9 cellular contexts compared by ENCODE assay signal in genomic region chr9:129333613-129333960, GRCh38.
DNase-seq lines count a peak whose midpoint lies in the region; ATAC-seq and TF ChIP-seq lines count a peak whose summit lies in the region.
"Had no signal": no experiment of that assay in that cellular context is flagged by ENCODE, and none has a peak within 500 bp of the region (broad histone marks: within the 10 kb centered on the region; RNA-seq: fewer than 3 reads in every experiment).

No MANE protein-coding gene starts in this region.

- H3K36me3 ChIP-seq in ES-I3 (ENCODE audit: insufficient read depth, low read length), result no peaks in the 10 kb centered on the region
- no peaks in the 10 kb centered on the region for H3K36me3 ChIP-seq in cardiac muscle cell

- no peaks in the 10 kb centered on the region for H3K27me3 ChIP-seq in cardiac muscle cell

- H3K9me3 ChIP-seq in ES-I3 (ENCODE audit: control insufficient read depth, insufficient read depth, low read length) (no peaks in the 10 kb centered on the region), cardiac muscle cell (ENCODE audit: low read depth) (no peaks in the 10 kb centered on the region)

- peaks cover 24% of the 10 kb centered on the region for H3K4me1 ChIP-seq in ES-I3 (ENCODE audit: insufficient read depth, low read length)
- peaks cover 24% of the 10 kb centered on the region for H3K4me1 ChIP-seq in cardiac muscle cell (ENCODE audit: low read depth)

- H3K9me3 Mint-ChIP-seq in progenitor cell of endocrine pancreas (ENCODE audit: low read depth), result peaks cover 4% of the 10 kb centered on the region
- H3K9me3 Mint-ChIP-seq in stimulated activated naive B cell treated with anti-CD40 and anti-IgM and Interleukin-4, amounts not matched to agents 10 μg/mL and 1 μg/mL and 100 μg/mL, for 72 hours, result peaks cover 0 to 7% of the 10 kb centered on the region in 2 donors

- peak; percentile 87 for DNase-seq in SW480 (ENCODE audit: low spot score)
- no peak for DNase-seq in cardiac muscle cell (ENCODE audit: low read depth in 1 of 2, low spot score in 1 of 2)
- no peak for DNase-seq in progenitor cell of endocrine pancreas (ENCODE audit: low spot score, unreplicated experiment)
- DNase-seq in pons (ENCODE audit: low spot score), result no peak
- DNase-seq in stimulated activated naive B cell treated with anti-CD40 and anti-IgM and Interleukin-4, amounts not matched to agents 10 μg/mL and 1 μg/mL and 100 μg/mL, for 72 hours, result no peak
- no peak for DNase-seq in glomerular visceral epithelial cell (ENCODE audit: extremely low spot score)
- DNase-seq: NCI-H82 had no signal

- H3K36me3 Mint-ChIP-seq in progenitor cell of endocrine pancreas (ENCODE audit: insufficient read depth), result no peaks in the 10 kb centered on the region
- H3K36me3 Mint-ChIP-seq in stimulated activated naive B cell treated with anti-CD40 and anti-IgM and Interleukin-4, amounts not matched to agents 10 μg/mL and 1 μg/mL and 100 μg/mL, for 72 hours, result peaks cover 3% of the 10 kb centered on the region in 2 donors

- no peak overlapping the region for H3K4me3 ChIP-seq in cardiac muscle cell

- peak overlapping the region; percentile 93 for H3K27ac ChIP-seq in cardiac muscle cell

- no peak for TF ChIP-seq CTCF in cardiac muscle cell (IDR thresholded peaks at IDR 0.05; ENCODE audit: low read depth, low read length)
- no peak for TF ChIP-seq CTCF in progenitor cell of endocrine pancreas (IDR thresholded peaks at IDR 0.05; ENCODE audit: unreplicated experiment)

- peaks cover 4% of the 10 kb centered on the region for H3K27me3 Mint-ChIP-seq in progenitor cell of endocrine pancreas
- peaks cover 22 to 36% of the 10 kb centered on the region in 2 donors for H3K27me3 Mint-ChIP-seq in stimulated activated naive B cell treated with anti-CD40 and anti-IgM and Interleukin-4, amounts not matched to agents 10 μg/mL and 1 μg/mL and 100 μg/mL, for 72 hours

- peaks cover 22% of the 10 kb centered on the region for H3K4me1 Mint-ChIP-seq in progenitor cell of endocrine pancreas (ENCODE audit: low read depth)
- peaks cover 8 to 24% of the 10 kb centered on the region in 2 donors for H3K4me1 Mint-ChIP-seq in stimulated activated naive B cell treated with anti-CD40 and anti-IgM and Interleukin-4, amounts not matched to agents 10 μg/mL and 1 μg/mL and 100 μg/mL, for 72 hours

- H3K4me3 Mint-ChIP-seq in progenitor cell of endocrine pancreas (ENCODE audit: low read depth), result peak overlapping the region; percentile 2
- no peak overlapping the region for H3K4me3 Mint-ChIP-seq in stimulated activated naive B cell treated with anti-CD40 and anti-IgM and Interleukin-4, amounts not matched to agents 10 μg/mL and 1 μg/mL and 100 μg/mL, for 72 hours

- ATAC-seq in HG02623 (IDR thresholded peaks at IDR 0.05; ENCODE audit: unreplicated experiment), result no peak
- ATAC-seq in stimulated activated naive B cell treated with anti-CD40 and anti-IgM and Interleukin-4, amounts not matched to agents 10 μg/mL and 1 μg/mL and 100 μg/mL, for 72 hours (replicated peaks), result no peak

- H3K9ac ChIP-seq in ES-I3 (ENCODE audit: low read depth, low read length), result peak overlapping the region; percentile 17

- peak overlapping the region; percentile 98 for H3K27ac Mint-ChIP-seq in progenitor cell of endocrine pancreas
- H3K27ac Mint-ChIP-seq in stimulated activated naive B cell treated with anti-CD40 and anti-IgM and Interleukin-4, amounts not matched to agents 10 μg/mL and 1 μg/mL and 100 μg/mL, for 72 hours, result no peak overlapping the region
